In the genomic region with DNA sequence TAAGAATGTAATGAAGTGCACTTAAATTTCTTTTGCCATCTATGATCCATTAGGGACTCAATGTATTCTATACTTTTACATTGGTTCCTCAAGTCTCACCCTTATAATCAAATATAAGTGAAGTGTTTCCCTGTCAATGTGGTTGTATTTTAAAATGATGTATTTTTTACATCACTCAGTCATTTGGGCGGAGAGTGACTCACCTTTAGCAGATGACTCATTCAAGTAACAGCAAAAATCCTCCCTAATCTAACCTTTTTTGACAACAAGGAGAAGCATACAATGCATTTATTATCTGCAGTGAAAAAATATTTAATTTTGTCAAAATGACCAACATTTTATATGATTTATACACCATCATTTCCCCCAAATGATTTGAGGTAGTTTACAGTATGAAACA, we compare ENCODE assay signal across 15 cellular contexts.
DNase-seq lines count a peak whose midpoint lies in the region; ATAC-seq and TF ChIP-seq lines count a peak whose summit lies in the region.
"Had no signal": no experiment of that assay in that cellular context is flagged by ENCODE, and none has a peak within 500 bp of the region (broad histone marks: within the 10 kb centered on the region; RNA-seq: fewer than 3 reads in every experiment).

No MANE protein-coding gene starts in this region.

- DNase-seq in DMS53 treated with DMSO at 0.1 percent for 48 hours (lab: John Stamatoyannopoulos, UW; ENCODE audit: unreplicated experiment), result peak; percentile 19
- DNase-seq in SK-N-SH, result no peak
- peak; percentile 32 for DNase-seq in fibroblast of the aortic adventitia (ENCODE audit: low read depth)
- DNase-seq in NCI-H82 (lab: John Stamatoyannopoulos, UW), result no peak
- no peak for DNase-seq in NCI-H526 treated with DMSO at 0.1 percent for 48 hours (lab: John Stamatoyannopoulos, UW)
- DNase-seq: adrenal gland; CD8-positive, alpha-beta T cell; Karpas-422; left cardiac atrium; naive thymus-derived CD8-positive, alpha-beta T cell; right lobe of liver; testis had no signal

- H3K4me2 ChIP-seq in SK-N-SH, result no peak overlapping the region; the same call in 1 of the 2 replicates

- H3K36me3 ChIP-seq in HEK293 (ENCODE audit: control insufficient read depth in 2 of 2, insufficient read depth in 1 of 2, low read length in 2 of 2) (peaks cover 0 to 4% of the 10 kb centered on the region in 2 experiments; a peak in 1 of 3 replicates), SK-N-SH (replicated peaks in 1 of 2; ENCODE audit: control insufficient read depth in 1 of 2, insufficient read depth in 2 of 2, low read length in 1 of 2) (no peaks in the 10 kb centered on the region)
- H3K36me3 ChIP-seq: adrenal gland, right lobe of liver had no signal

- TF ChIP-seq EP300 in SK-N-SH (IDR thresholded peaks at IDR 0.05; ENCODE audit: borderline replicate concordance in 1 of 2, low read depth in 1 of 2, low read length in 1 of 2), result peak in 1 of 2 experiments; percentile 39; a peak in 1 of 4 replicates

- H3K27ac ChIP-seq in HEK293 (ENCODE audit: extremely low read depth, low read depth, low read length) (no peak overlapping the region), SK-N-SH (ENCODE audit: low read depth in 2 of 2, low read length in 1 of 2) (no peak overlapping the region)
- H3K27ac ChIP-seq: adrenal gland, right lobe of liver, testis had no signal

- WGBS in SK-N-SH (ENCODE audit: low lambda C conversion rate), result 10% methylated on average over 1 of the region's 1 CpG

- H3K79me2 ChIP-seq in SK-N-SH (ENCODE audit: insufficient read depth), result no peaks in the 10 kb centered on the region

- no peak overlapping the region for H3K9ac ChIP-seq in SK-N-SH

- POLR2A ChIA-PET in HEK293 (lab: Yijun Ruan, JAX) (no interaction called here), SK-N-SH (lab: Yijun Ruan, JAX) (no interaction called here)

- no peaks in the 10 kb centered on the region for H3K9me2 ChIP-seq in SK-N-SH

- H3K4me3 ChIP-seq in HEK293 (ENCODE audit: low read depth, low read length), result no peak overlapping the region
- H3K4me3 ChIP-seq in SK-N-SH (ENCODE audit: low read depth in 2 of 2, low read length in 1 of 2), result no peak overlapping the region
- H3K4me3 ChIP-seq in fibroblast of the aortic adventitia (ENCODE audit: low read depth, low read length), result no peak overlapping the region
- H3K4me3 ChIP-seq: adrenal gland, right lobe of liver, testis had no signal

- no peaks in the 10 kb centered on the region for H3K27me3 ChIP-seq in SK-N-SH (ENCODE audit: insufficient read depth)
- H3K27me3 ChIP-seq: adrenal gland, right lobe of liver, testis had no signal

- TF ChIP-seq CTCF in HEK293 (tag by site-specific recombination; IDR thresholded peaks at IDR 0.05) (no peak), SK-N-SH (IDR thresholded peaks at IDR 0.05) (no peak), fibroblast of the aortic adventitia (IDR thresholded peaks at IDR 0.05; ENCODE audit: insufficient read depth, low read length) (no peak)

- no peak overlapping the region for H2AFZ ChIP-seq in SK-N-SH (ENCODE audit: low read depth)

- no peak for TF ChIP-seq RAD21 in SK-N-SH (IDR thresholded peaks at IDR 0.05; ENCODE audit: low read length)

- H3K4me1 ChIP-seq in HEK293 (ENCODE audit: control insufficient read depth, insufficient read depth, low read length) (no peaks in the 10 kb centered on the region; the same call in 1 of the 2 replicates), SK-N-SH (ENCODE audit: control insufficient read depth in 1 of 2, insufficient read depth in 2 of 2, low read depth in 1 of 2, low read length in 1 of 2) (no peaks in the 10 kb centered on the region; a peak in 1 of 4 replicates)
- H3K4me1 ChIP-seq: right lobe of liver, testis had no signal

- no peaks in the 10 kb centered on the region for H3K9me3 ChIP-seq in HEK293 (ENCODE audit: control insufficient read depth, insufficient read depth, low read depth, low read length)
- no peaks in the 10 kb centered on the region for H3K9me3 ChIP-seq in SK-N-SH
- H3K9me3 ChIP-seq: adrenal gland, right lobe of liver, testis had no signal

- CTCF ChIA-PET in HEK293 (lab: Yijun Ruan, JAX), result no interaction called here
- CTCF ChIA-PET in SK-N-SH (lab: Yijun Ruan, JAX), result no interaction called here

- ATAC-seq in GM19395 (IDR thresholded peaks at IDR 0.05; ENCODE audit: unreplicated experiment), result no peak
- ATAC-seq in GM19467 (IDR thresholded peaks at IDR 0.05; ENCODE audit: unreplicated experiment), result no peak
- ATAC-seq: CD8-positive, alpha-beta T cell; naive thymus-derived CD8-positive, alpha-beta T cell; right lobe of liver had no signal

- no peaks in the 10 kb centered on the region for H4K20me1 ChIP-seq in SK-N-SH (ENCODE audit: insufficient read depth)

- peaks cover 9% of the 10 kb centered on the region for H3F3A ChIP-seq in SK-N-SH (replicated peaks; ENCODE audit: insufficient read depth)

TF ChIP-seq in HEK293, 187 proteins besides CTCF, POLR2A, EP300 and RAD21 (continues in another document):
- TF ChIP-seq, protein P1, sequence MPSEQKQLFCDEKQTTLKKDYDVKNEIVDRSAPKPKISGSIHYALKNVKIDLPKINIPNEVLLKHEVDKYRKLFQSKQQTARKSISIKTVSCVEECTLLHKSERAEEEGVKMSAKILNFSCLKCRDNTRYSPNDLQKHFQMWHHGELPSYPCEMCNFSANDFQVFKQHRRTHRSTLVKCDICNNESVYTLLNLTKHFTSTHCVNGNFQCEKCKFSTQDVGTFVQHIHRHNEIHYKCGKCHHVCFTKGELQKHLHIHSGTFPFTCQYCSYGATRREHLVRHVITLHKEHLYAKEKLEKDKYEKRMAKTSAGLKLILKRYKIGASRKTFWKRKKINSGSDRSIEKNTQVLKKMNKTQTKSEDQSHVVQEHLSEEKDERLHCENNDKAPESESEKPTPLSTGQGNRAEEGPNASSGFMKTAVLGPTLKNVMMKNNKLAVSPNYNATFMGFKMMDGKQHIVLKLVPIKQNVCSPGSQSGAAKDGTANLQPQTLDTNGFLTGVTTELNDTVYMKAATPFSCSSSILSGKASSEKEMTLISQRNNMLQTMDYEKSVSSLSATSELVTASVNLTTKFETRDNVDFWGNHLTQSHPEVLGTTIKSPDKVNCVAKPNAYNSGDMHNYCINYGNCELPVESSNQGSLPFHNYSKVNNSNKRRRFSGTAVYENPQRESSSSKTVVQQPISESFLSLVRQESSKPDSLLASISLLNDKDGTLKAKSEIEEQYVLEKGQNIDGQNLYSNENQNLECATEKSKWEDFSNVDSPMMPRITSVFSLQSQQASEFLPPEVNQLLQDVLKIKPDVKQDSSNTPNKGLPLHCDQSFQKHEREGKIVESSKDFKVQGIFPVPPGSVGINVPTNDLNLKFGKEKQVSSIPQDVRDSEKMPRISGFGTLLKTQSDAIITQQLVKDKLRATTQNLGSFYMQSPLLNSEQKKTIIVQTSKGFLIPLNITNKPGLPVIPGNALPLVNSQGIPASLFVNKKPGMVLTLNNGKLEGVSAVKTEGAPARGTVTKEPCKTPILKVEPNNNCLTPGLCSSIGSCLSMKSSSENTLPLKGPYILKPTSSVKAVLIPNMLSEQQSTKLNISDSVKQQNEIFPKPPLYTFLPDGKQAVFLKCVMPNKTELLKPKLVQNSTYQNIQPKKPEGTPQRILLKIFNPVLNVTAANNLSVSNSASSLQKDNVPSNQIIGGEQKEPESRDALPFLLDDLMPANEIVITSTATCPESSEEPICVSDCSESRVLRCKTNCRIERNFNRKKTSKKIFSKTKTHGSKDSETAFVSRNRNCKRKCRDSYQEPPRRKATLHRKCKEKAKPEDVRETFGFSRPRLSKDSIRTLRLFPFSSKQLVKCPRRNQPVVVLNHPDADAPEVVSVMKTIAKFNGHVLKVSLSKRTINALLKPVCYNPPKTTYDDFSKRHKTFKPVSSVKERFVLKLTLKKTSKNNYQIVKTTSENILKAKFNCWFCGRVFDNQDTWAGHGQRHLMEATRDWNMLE (tag by site-specific recombination; conservative IDR thresholded peaks at IDR 0.05; ENCODE audit: low read depth), result no peak
- TF ChIP-seq ZNF184 (tag by site-specific recombination; IDR thresholded peaks at IDR 0.05) (no peak), ZNF670 (tag by site-specific recombination; IDR thresholded peaks at IDR 0.05; ENCODE audit: low read depth) (no peak)

TF ChIP-seq in SK-N-SH, 30 proteins besides CTCF, POLR2A, EP300 and RAD21:
- TF ChIP-seq, protein P2, sequence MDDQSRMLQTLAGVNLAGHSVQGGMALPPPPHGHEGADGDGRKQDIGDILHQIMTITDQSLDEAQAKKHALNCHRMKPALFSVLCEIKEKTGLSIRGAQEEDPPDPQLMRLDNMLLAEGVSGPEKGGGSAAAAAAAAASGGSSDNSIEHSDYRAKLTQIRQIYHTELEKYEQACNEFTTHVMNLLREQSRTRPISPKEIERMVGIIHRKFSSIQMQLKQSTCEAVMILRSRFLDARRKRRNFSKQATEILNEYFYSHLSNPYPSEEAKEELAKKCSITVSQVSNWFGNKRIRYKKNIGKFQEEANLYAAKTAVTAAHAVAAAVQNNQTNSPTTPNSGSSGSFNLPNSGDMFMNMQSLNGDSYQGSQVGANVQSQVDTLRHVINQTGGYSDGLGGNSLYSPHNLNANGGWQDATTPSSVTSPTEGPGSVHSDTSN (IDR thresholded peaks at IDR 0.05), result peak; percentile 89
- TF ChIP-seq EZH2phosphoT487 (IDR thresholded peaks at IDR 0.05; ENCODE audit: borderline replicate concordance, low read depth) (no peak), TEAD4 (IDR thresholded peaks at IDR 0.05; ENCODE audit: borderline replicate concordance, insufficient read depth) (0 out of 2 replicates have a peak, but pooled peaks have one; percentile 26), JUND (IDR thresholded peaks at IDR 0.05) (peak; percentile 84), FOSL2 (IDR thresholded peaks at IDR 0.05; ENCODE audit: borderline replicate concordance, low read depth) (peak; percentile 90; the same call in 1 of the 2 replicates), TCF12 (IDR thresholded peaks at IDR 0.05) (peak; percentile 68)

Comparison
In these comparisons a context has a peak if more than half of its experiments do, and no peak if none do; other contexts are left out.
1. DNase-seq: peak in DMS53 treated with DMSO at 0.1 percent for 48 hours (single experiment) and fibroblast of the aortic adventitia (single experiment); none in SK-N-SH (single experiment), NCI-H82 (single experiment) and NCI-H526 treated with DMSO at 0.1 percent for 48 hours (single experiment).